8 cellular contexts compared by ENCODE assay signal in genomic region chr12:56634837-56635538, GRCh38. TPM values are rescaled to one million over a fixed set of nuclear protein-coding genes. Genes with fewer than 3 reads are reported as not detected.
A peak's percentile ranks its signal among the peaks of the same experiment; 100 is the strongest.
DNase-seq lines count a peak whose midpoint lies in the region; TF ChIP-seq lines count a peak whose summit lies in the region.

No MANE protein-coding gene starts in this region.

- no peaks in the 10 kb centered on the region for H3K9me3 ChIP-seq in BLaER1
- H3K9me3 ChIP-seq in esophagus muscularis mucosa, result no peaks in the 10 kb centered on the region
- no peaks in the 10 kb centered on the region for H3K9me3 ChIP-seq in mucosa of stomach (ENCODE audit: control insufficient read depth, low read length)

- intact Hi-C loops in esophagus muscularis mucosa (cut with DNase I), result loop anchor here (10.0 kb wide), 2 partner anchors 460 to 510 kb away; partner anchors contain the start of gene ESYT1

- H3K27ac ChIP-seq in BLaER1 (peak overlapping the region; percentile 88), esophagus muscularis mucosa (replicated peaks in 1 of 4) (peak overlapping the region; percentile 88 to 95 (median 94)), substantia nigra (ENCODE audit: low read depth, low read length, poor library complexity, severe bottlenecking) (peak overlapping the region; percentile 95)

- H3K27me3 ChIP-seq in BLaER1, result no peaks in the 10 kb centered on the region
- no peaks in the 10 kb centered on the region for H3K27me3 ChIP-seq in esophagus muscularis mucosa
- no peaks in the 10 kb centered on the region for H3K27me3 ChIP-seq in mucosa of stomach (ENCODE audit: control insufficient read depth, insufficient read depth, low read length)

- no peak for TF ChIP-seq POLR2A in esophagus muscularis mucosa (IDR thresholded peaks at IDR 0.05; ENCODE audit: low read depth)

- H3K4me3 ChIP-seq in BLaER1, result peak overlapping the region; percentile 87
- peak overlapping the region; percentile 81 for H3K4me3 ChIP-seq in Jurkat, Clone E6-1 (ENCODE audit: low read length)
- H3K4me3 ChIP-seq in esophagus muscularis mucosa, result peak overlapping the region; percentile 78 to 89 (median 83)
- peak overlapping the region; percentile 87 for H3K4me3 ChIP-seq in mucosa of stomach (ENCODE audit: low read length)

- peak overlapping the region; percentile 95 for H3K4me2 ChIP-seq in BLaER1

- DNase-seq in GM19238 (ENCODE audit: insufficient read length, low spot score), result peak; percentile 67
- peak; percentile 60 for DNase-seq in Jurkat, Clone E6-1 (ENCODE audit: low read depth, low spot score)
- DNase-seq in OCI-M1 (lab: John Stamatoyannopoulos, UW), result peak; percentile 93
- peak; percentile 54 for DNase-seq in activated T-helper 1 cell treated with Interleukin-2 at 50 U/mL for 16 hours (ENCODE audit: low read depth)
- DNase-seq in esophagus muscularis mucosa (ENCODE audit: extremely low spot score), result peak; percentile 93
- DNase-seq in substantia nigra (lab: John Stamatoyannopoulos, UW), result peak in 46 of 49 donors; percentile 18 to 74 (median 52)

- TF ChIP-seq EP300 in esophagus muscularis mucosa (IDR thresholded peaks at IDR 0.05), result no peak

- TF ChIP-seq CTCF in esophagus muscularis mucosa (IDR thresholded peaks at IDR 0.05), result peak; percentile 42 to 52 (median 51)

- peaks cover 67% of the 10 kb centered on the region for H4K20me1 ChIP-seq in BLaER1

- H3K4me1 ChIP-seq in BLaER1 (peaks cover 66% of the 10 kb centered on the region), esophagus muscularis mucosa (peaks cover 51 to 80% (median 70%) of the 10 kb centered on the region in 4 donors), mucosa of stomach (ENCODE audit: control insufficient read depth, insufficient read depth, low read length) (peaks cover 55% of the 10 kb centered on the region)

- H3K36me3 ChIP-seq in BLaER1 (peaks cover 28% of the 10 kb centered on the region), esophagus muscularis mucosa (peaks cover 22 to 28% (median 26%) of the 10 kb centered on the region in 4 donors), mucosa of stomach (ENCODE audit: control insufficient read depth, insufficient read depth, low read length) (peaks cover 4% of the 10 kb centered on the region)

- under 1% methylated on average over 17 of the region's 45 CpGs for WGBS in esophagus muscularis mucosa

- peak overlapping the region; percentile 87 for H3K9ac ChIP-seq in BLaER1
- H3K9ac ChIP-seq in mucosa of stomach (ENCODE audit: low read length), result peak overlapping the region; percentile 78

RNA-seq across cellular contexts. Expression of gene BAZ2A, which starts 4.9 kb away (rescaled TPM):
- 35.9 TPM for polyA plus RNA-seq in Jurkat, Clone E6-1 (2012; ENCODE audit: insufficient read depth, insufficient read length)
- total RNA-seq in esophagus muscularis mucosa, result 10 to 100 TPM; 45.4 to 65.6 (median 61.5) TPM

RNA-seq across cellular contexts. Expression of gene ATP5F1B, which starts 10.8 kb away (rescaled TPM):
- 1,563 TPM for polyA plus RNA-seq in Jurkat, Clone E6-1 (2012; ENCODE audit: insufficient read depth, insufficient read length)
- total RNA-seq in esophagus muscularis mucosa, result 100 to 1,000 TPM; 383 to 465 (median 424) TPM

RNA-seq across cellular contexts. Expression of gene PTGES3, which starts 53.1 kb away (rescaled TPM):
- polyA plus RNA-seq in Jurkat, Clone E6-1 (2012; ENCODE audit: insufficient read depth, insufficient read length), result 293 TPM
- 100 to 1,000 TPM in 1 of 4 donors, 10 to 100 TPM in 3; 86.8 to 118 (median 92.0) TPM for total RNA-seq in esophagus muscularis mucosa

Comparison
In these comparisons a context has a peak if more than half of its experiments do, and no peak if none do; other contexts are left out.
1. Peak in every context shown above with its lines: DNase-seq, H3K4me3 ChIP-seq and H3K27ac ChIP-seq.